ENCODE assay signal across 20 cellular contexts in genomic region chr11:117510646-117511045, GRCh38.
"Had no signal": no experiment of that assay in that cellular context is flagged by ENCODE, and none has a peak within 500 bp of the region (broad histone marks: within the 10 kb centered on the region; RNA-seq: fewer than 3 reads in every experiment).

No MANE protein-coding gene starts in this region.

- H3K36me3 ChIP-seq: colonic mucosa, lower lobe of right lung, ovary, right lobe of liver, suprapubic skin, transverse colon, vagina had no signal

- H3K27ac Mint-ChIP-seq: activated CD8-positive, alpha-beta T cell treated with anti-CD3 and anti-CD28 coated beads for 36 hours; activated naive CD4-positive, alpha-beta T cell treated with anti-CD3 and anti-CD28 coated beads, Interleukin-2, amount 10 ng/mL, durations not matched to agents 7 days and 5 days; activated T-cell treated with anti-CD3 and anti-CD28 coated beads, Interleukin-2, amount 50 U/mL, for 24 hours; stimulated activated naive CD8-positive, alpha-beta T cell treated with anti-CD3 and anti-CD28 coated beads, Interleukin-15, amount 100 ng/mL, for 72 hours had no signal

- H3K27me3 Mint-ChIP-seq: activated CD8-positive, alpha-beta T cell treated with anti-CD3 and anti-CD28 coated beads for 36 hours had no signal

- DNase-seq: activated CD4-positive, alpha-beta T cell treated with anti-CD3 and anti-CD28 coated beads for 4 hours; activated CD8-positive, alpha-beta T cell treated with anti-CD3 and anti-CD28 coated beads for 36 hours; activated naive CD4-positive, alpha-beta T cell treated with anti-CD3 and anti-CD28 coated beads, Interleukin-2, amount 10 ng/mL, durations not matched to agents 7 days and 5 days; activated T-cell treated with anti-CD3 and anti-CD28 coated beads, Interleukin-2, amount 50 U/mL, for 24 hours; aorta; colonic mucosa; foreskin keratinocyte; hippocampal formation; lower lobe of right lung; midbrain; ovary; right lobe of liver; stimulated activated CD4-positive, alpha-beta T cell treated with anti-CD3 and anti-CD28 coated beads, Interleukin-4, amount 100 ng/mL, for 1 hour; stimulated activated naive CD8-positive, alpha-beta T cell treated with anti-CD3 and anti-CD28 coated beads, Interleukin-15, amount 100 ng/mL, for 72 hours; T1000; transverse colon had no signal

- H3K4me1 ChIP-seq: colonic mucosa, foreskin keratinocyte, right lobe of liver had no signal

- ATAC-seq: activated CD8-positive, alpha-beta T cell treated with anti-CD3 and anti-CD28 coated beads for 36 hours; foreskin keratinocyte; lower lobe of right lung; right lobe of liver; stimulated activated naive CD8-positive, alpha-beta T cell treated with anti-CD3 and anti-CD28 coated beads, Interleukin-15, amount 100 ng/mL, for 72 hours had no signal

- H3K4me2 ChIP-seq: smooth muscle cell had no signal

- H3K27ac ChIP-seq: colonic mucosa, foreskin keratinocyte, lower lobe of right lung, ovary, right lobe of liver, suprapubic skin, transverse colon, vagina had no signal

- H3K4me1 Mint-ChIP-seq: activated naive CD4-positive, alpha-beta T cell treated with anti-CD3 and anti-CD28 coated beads, Interleukin-2, amount 10 ng/mL, durations not matched to agents 7 days and 5 days; central memory CD8-positive, alpha-beta T cell; stimulated activated naive CD8-positive, alpha-beta T cell treated with anti-CD3 and anti-CD28 coated beads, Interleukin-15, amount 100 ng/mL, for 72 hours had no signal

- H3K9me3 Mint-ChIP-seq: activated CD8-positive, alpha-beta T cell treated with anti-CD3 and anti-CD28 coated beads for 36 hours; activated naive CD4-positive, alpha-beta T cell treated with anti-CD3 and anti-CD28 coated beads, Interleukin-2, amount 10 ng/mL, durations not matched to agents 7 days and 5 days; activated T-cell treated with anti-CD3 and anti-CD28 coated beads, Interleukin-2, amount 50 U/mL, for 24 hours; central memory CD8-positive, alpha-beta T cell; stimulated activated naive CD8-positive, alpha-beta T cell treated with anti-CD3 and anti-CD28 coated beads, Interleukin-15, amount 100 ng/mL, for 72 hours had no signal

- H3K27me3 ChIP-seq: colonic mucosa, ovary, right lobe of liver, suprapubic skin, transverse colon, vagina had no signal

- H3K36me3 Mint-ChIP-seq: activated naive CD4-positive, alpha-beta T cell treated with anti-CD3 and anti-CD28 coated beads, Interleukin-2, amount 10 ng/mL, durations not matched to agents 7 days and 5 days had no signal

- H3K4me3 Mint-ChIP-seq: activated CD8-positive, alpha-beta T cell treated with anti-CD3 and anti-CD28 coated beads for 36 hours; activated naive CD4-positive, alpha-beta T cell treated with anti-CD3 and anti-CD28 coated beads, Interleukin-2, amount 10 ng/mL, durations not matched to agents 7 days and 5 days; activated T-cell treated with anti-CD3 and anti-CD28 coated beads, Interleukin-2, amount 50 U/mL, for 24 hours; central memory CD8-positive, alpha-beta T cell; stimulated activated naive CD8-positive, alpha-beta T cell treated with anti-CD3 and anti-CD28 coated beads, Interleukin-15, amount 100 ng/mL, for 72 hours had no signal

- H3K9me3 ChIP-seq: colonic mucosa, lower lobe of right lung, ovary, right lobe of liver, suprapubic skin, transverse colon, vagina had no signal

- H3K4me3 ChIP-seq: colonic mucosa, lower lobe of right lung, ovary, right lobe of liver, smooth muscle cell, suprapubic skin, transverse colon, vagina had no signal
